In genomic region chr1:197775282-197776262, GRCh38 we compare ENCODE assay signal across 1 cellular context.
TF ChIP-seq lines count a peak whose summit lies in the region.

Gene DENND1B (minus strand): TSS chr1:197775480. CDS start chr1:197775155, 325 bp downstream.

TF ChIP-seq in WTC11, 78 proteins besides CTCF, POLR2A, EP300 and RAD21 (continued from another document):
- TF ChIP-seq E2F5 (CRISPR knock-in tag; IDR thresholded peaks at IDR 0.05) (0 out of 2 replicates have a peak, but pooled peaks have one; percentile 33), ZNF232 (CRISPR knock-in tag; IDR thresholded peaks at IDR 0.05) (no peak), TEAD1 (CRISPR knock-in tag; IDR thresholded peaks at IDR 0.05) (peak; percentile 55; the same call in 1 of the 2 replicates)
